Comparison of ENCODE assay signal across 18 cellular contexts in genomic region chr10:11152801-11153200, GRCh38.
DNase-seq lines count a peak whose midpoint lies in the region; ATAC-seq and TF ChIP-seq lines count a peak whose summit lies in the region.
"Had no signal": no experiment of that assay in that cellular context is flagged by ENCODE, and none has a peak within 500 bp of the region (broad histone marks: within the 10 kb centered on the region; RNA-seq: fewer than 3 reads in every experiment).

No MANE protein-coding gene starts in this region.

- H3K4me1 Mint-ChIP-seq in CD4-positive, CD25-positive, alpha-beta regulatory T cell: peaks cover 39 to 97% (median 71%) of the 10 kb centered on the region in 4 donors
- peaks cover 100% of the 10 kb centered on the region for H3K4me1 Mint-ChIP-seq in CD4-positive, alpha-beta T cell (ENCODE audit: low read depth)
- H3K4me1 Mint-ChIP-seq in brain: peaks cover 100% of the 10 kb centered on the region
- H3K4me1 Mint-ChIP-seq in naive thymus-derived CD8-positive, alpha-beta T cell: peaks cover 49 to 100% (median 97%) of the 10 kb centered on the region in 4 donors

- H3K36me3 Mint-ChIP-seq in CD4-positive, CD25-positive, alpha-beta regulatory T cell: no peaks in the 10 kb centered on the region
- H3K36me3 Mint-ChIP-seq in CD4-positive, alpha-beta T cell (ENCODE audit: low read depth): no peaks in the 10 kb centered on the region
- H3K36me3 Mint-ChIP-seq in brain: peaks cover 5% of the 10 kb centered on the region
- H3K36me3 Mint-ChIP-seq in naive thymus-derived CD8-positive, alpha-beta T cell: no peaks in the 10 kb centered on the region

- POLR2A ChIA-PET in CD4-positive, alpha-beta T cell (lab: Charles Lee): interaction anchor here (1.1 to 12.9 kb wide), 5 partner anchors 7 to 39 kb away, joined by 3 to 1077 read pairs (median 6); no protein-coding TSS in a partner anchor
- POLR2A ChIA-PET in naive thymus-derived CD8-positive, alpha-beta T cell (lab: Charles Lee): interaction anchor here (1.1 to 24.2 kb wide), 2 partner anchors 8 to 19 kb away, joined by 5 to 970 read pairs; no protein-coding TSS in a partner anchor

- no peaks in the 10 kb centered on the region for H3K27me3 Mint-ChIP-seq in CD4-positive, CD25-positive, alpha-beta regulatory T cell
- no peaks in the 10 kb centered on the region for H3K27me3 Mint-ChIP-seq in CD4-positive, alpha-beta T cell
- H3K27me3 Mint-ChIP-seq in brain: peaks cover 2% of the 10 kb centered on the region
- no peaks in the 10 kb centered on the region for H3K27me3 Mint-ChIP-seq in naive thymus-derived CD8-positive, alpha-beta T cell
- H3K27me3 Mint-ChIP-seq: B cell had no signal

- H3K4me1 ChIP-seq in CD4-positive, CD25-positive, alpha-beta regulatory T cell (ENCODE audit: control insufficient read depth, insufficient read depth, low read length, poor library complexity, severe bottlenecking): peaks cover 55% of the 10 kb centered on the region
- H3K4me1 ChIP-seq in esophagus squamous epithelium: peaks cover 3 to 53% (median 4%) of the 10 kb centered on the region in 3 donors

- no peak overlapping the region for H3K4me3 ChIP-seq in CD4-positive, CD25-positive, alpha-beta regulatory T cell (ENCODE audit: low read depth, low read length)
- no peak overlapping the region for H3K4me3 ChIP-seq in esophagus squamous epithelium
- H3K4me3 ChIP-seq: GM12878, GM23338 had no signal

- H3K9me3 Mint-ChIP-seq in CD4-positive, CD25-positive, alpha-beta regulatory T cell: peaks cover 0 to 3% (median 0%) of the 10 kb centered on the region in 7 donors
- H3K9me3 Mint-ChIP-seq in CD4-positive, alpha-beta T cell: no peaks in the 10 kb centered on the region
- H3K9me3 Mint-ChIP-seq in brain: peaks cover 0 to 5% (median 0%) of the 10 kb centered on the region in 5 experiments
- H3K9me3 Mint-ChIP-seq in naive thymus-derived CD8-positive, alpha-beta T cell: no peaks in the 10 kb centered on the region
- H3K9me3 Mint-ChIP-seq: GM23338 had no signal

- peak overlapping the region; percentile 86 to 100 (median 97) for H3K27ac Mint-ChIP-seq in CD4-positive, CD25-positive, alpha-beta regulatory T cell
- H3K27ac Mint-ChIP-seq in CD4-positive, alpha-beta T cell: peak overlapping the region; percentile 97
- H3K27ac Mint-ChIP-seq in brain: peak overlapping the region; percentile 39 to 94 (median 83)
- H3K27ac Mint-ChIP-seq in naive thymus-derived CD8-positive, alpha-beta T cell: peak overlapping the region in 9 of 10 donors; percentile 76 to 100 (median 98)
- H3K27ac Mint-ChIP-seq: GM23338 had no signal

- peak overlapping the region in 2 of 4 donors; percentile 18 to 80 for H3K4me3 Mint-ChIP-seq in CD4-positive, CD25-positive, alpha-beta regulatory T cell
- peak overlapping the region; percentile 32 for H3K4me3 Mint-ChIP-seq in CD4-positive, alpha-beta T cell
- peak overlapping the region in 2 of 5 experiments; percentile 4 to 72 for H3K4me3 Mint-ChIP-seq in brain
- H3K4me3 Mint-ChIP-seq in naive thymus-derived CD8-positive, alpha-beta T cell: peak overlapping the region in 6 of 10 donors; percentile 7 to 76 (median 28)
- H3K4me3 Mint-ChIP-seq: B cell, GM23338 had no signal

- CTCF ChIA-PET in CD4-positive, alpha-beta T cell (lab: Charles Lee): interaction anchor here (1.5 to 9.4 kb wide), 2 partner anchors 12 to 40 kb away, joined by 4 to 107 read pairs; no protein-coding TSS in a partner anchor

- WGBS in esophagus squamous epithelium, 2 donors: 87 to 91% methylated on average over 3 to 5 of the region's 5 CpGs

- H3K36me3 ChIP-seq in CD4-positive, CD25-positive, alpha-beta regulatory T cell (ENCODE audit: control insufficient read depth, insufficient read depth, low read length): no peaks in the 10 kb centered on the region
- H3K36me3 ChIP-seq in esophagus squamous epithelium: no peaks in the 10 kb centered on the region

- no peak for ATAC-seq in CD4-positive, CD25-positive, alpha-beta regulatory T cell (ENCODE audit: low read depth in 2 of 2)
- ATAC-seq in CD4-positive, alpha-beta T cell (ENCODE audit: poor library complexity): no peak
- ATAC-seq in naive thymus-derived CD8-positive, alpha-beta T cell: no peak
- ATAC-seq: GM12878, GM23338 had no signal

- no peak for TF ChIP-seq POLR2A in esophagus squamous epithelium (IDR thresholded peaks at IDR 0.05)

- peak overlapping the region; percentile 2 for H3K27ac ChIP-seq in CD4-positive, CD25-positive, alpha-beta regulatory T cell (ENCODE audit: insufficient read depth, low read length, poor library complexity, severe bottlenecking)
- H3K27ac ChIP-seq in CD4-positive, alpha-beta T cell (ENCODE audit: low read depth, low read length): peak overlapping the region; percentile 27
- no peak overlapping the region for H3K27ac ChIP-seq in esophagus squamous epithelium

- no peak for TF ChIP-seq CTCF in CD4-positive, alpha-beta T cell (IDR thresholded peaks at IDR 0.05)
- TF ChIP-seq CTCF in brain (conservative IDR thresholded peaks at IDR 0.05) (no peak), esophagus squamous epithelium (IDR thresholded peaks at IDR 0.05) (no peak), GM13977 (IDR thresholded peaks at IDR 0.05; ENCODE audit: extremely low read depth, insufficient read depth, missing control alignments) (no peak)

- intact Hi-C loops in CD4-positive, alpha-beta T cell (cut with DNase I, micrococcal nuclease): loop anchor here in 1 of 2 experiments (2.0 kb wide), 1 partner anchor 26 kb away; no protein-coding TSS in a partner anchor
- intact Hi-C loops in esophagus squamous epithelium (cut with DNase I): no loop called here

- no peaks in the 10 kb centered on the region for H3K9me3 ChIP-seq in CD4-positive, CD25-positive, alpha-beta regulatory T cell (ENCODE audit: control insufficient read depth in 2 of 2, low read length in 2 of 2)
- no peaks in the 10 kb centered on the region for H3K9me3 ChIP-seq in CD4-positive, alpha-beta T cell (ENCODE audit: control insufficient read depth, low read length)
- H3K9me3 ChIP-seq in esophagus squamous epithelium: no peaks in the 10 kb centered on the region
- H3K9me3 ChIP-seq: SK-N-SH had no signal

- in situ Hi-C loops in GM13977 (cut with MboI; ENCODE audit: low pct_unique_long_range_greater_than_20kb, low sequenced_read_pairs, unreplicated experiment): no loop called here

- DNase-seq in CD4-positive, CD25-positive, alpha-beta regulatory T cell: no peak
- DNase-seq in CD4-positive, alpha-beta T cell: no peak
- DNase-seq in naive thymus-derived CD8-positive, alpha-beta T cell: no peak
- DNase-seq in esophagus squamous epithelium (lab: John Stamatoyannopoulos, UW) (no peak), AG08395 (ENCODE audit: low spot score) (no peak), GM13977 (ENCODE audit: low spot score) (no peak)
- DNase-seq: ACHN, DMS53, EL, HCEC 1CT, NCI-H1694 treated with DMSO at 0.1 percent for 48 hours, NCI-H774, SHP77, SK-N-SH had no signal

- no peaks in the 10 kb centered on the region for H3K27me3 ChIP-seq in CD4-positive, CD25-positive, alpha-beta regulatory T cell (ENCODE audit: control insufficient read depth, insufficient read depth, low read length)
- H3K27me3 ChIP-seq in CD4-positive, alpha-beta T cell (ENCODE audit: control insufficient read depth, insufficient read depth, low read length): no peaks in the 10 kb centered on the region
- H3K27me3 ChIP-seq in esophagus squamous epithelium: no peaks in the 10 kb centered on the region

Comparison
In these comparisons a context has a peak if more than half of its experiments do, and no peak if none do; other contexts are left out.
1. H3K27ac ChIP-seq: peak in CD4-positive, CD25-positive, alpha-beta regulatory T cell (single experiment) and CD4-positive, alpha-beta T cell (single experiment); none in esophagus squamous epithelium (0 of 4).
2. Peak in every context shown above with its lines, with median percentiles within 50 percentile points of each other: H3K27ac Mint-ChIP-seq.